Comparison of ENCODE assay signal across 22 cellular contexts in the genomic region with DNA sequence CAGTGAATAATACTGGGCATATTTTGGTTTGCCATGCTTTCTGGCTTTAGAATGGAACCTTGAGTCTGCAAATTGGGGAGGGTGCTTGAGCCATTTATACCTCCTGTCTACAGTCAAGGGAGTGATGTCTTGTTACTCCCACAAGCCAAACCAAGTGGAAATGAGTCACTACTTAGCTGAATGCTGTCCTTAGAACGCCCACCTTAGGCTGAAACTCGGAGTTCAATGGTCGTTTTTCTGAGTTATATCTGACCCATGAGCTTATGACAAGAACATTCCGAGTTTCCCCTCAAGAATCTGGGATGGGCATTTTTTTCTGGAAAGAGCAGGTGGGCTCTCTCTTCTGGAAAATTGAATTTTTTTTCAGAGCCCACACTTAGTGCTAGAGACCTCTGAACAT. TPM values are rescaled to one million over a fixed set of nuclear protein-coding genes. Genes with fewer than 3 reads are reported as not detected.
DNase-seq lines count a peak whose midpoint lies in the region; ATAC-seq, FAIRE-seq and TF ChIP-seq lines count a peak whose summit lies in the region.
"Had no signal": no experiment of that assay in that cellular context is flagged by ENCODE, and none has a peak within 500 bp of the region (broad histone marks: within the 10 kb centered on the region; RNA-seq: fewer than 3 reads in every experiment).

No MANE protein-coding gene starts in this region.

- no peak overlapping the region for H4K5ac ChIP-seq in IMR-90 (ENCODE audit: low read depth, low read length)

- CTCF ChIA-PET in IMR-90 (lab: Yijun Ruan, JAX): interaction anchor here (1.7 kb wide), 1 partner anchor 22 kb away, joined by 5 read pairs; no protein-coding TSS in a partner anchor

- dilution Hi-C loops in IMR-90 (cut with HindIII; ENCODE audit: low sequenced_read_pairs, unreplicated experiment): no loop called here

- ATAC-seq in stimulated activated naive CD8-positive, alpha-beta T cell treated with anti-CD3 and anti-CD28 coated beads, Interleukin-15, Interleukin-2, amounts not matched to agents 100 U/mL and 50 U/mL, for 24 hours: peak; percentile 51
- ATAC-seq in stimulated activated naive CD8-positive, alpha-beta T cell treated with anti-CD3 and anti-CD28 coated beads, Interleukin-15, amount 100 ng/mL, for 72 hours: no peak
- ATAC-seq in IMR-90 (ENCODE audit: low read depth) (no peak), GM21619 (IDR thresholded peaks at IDR 0.05; ENCODE audit: unreplicated experiment) (no peak)
- ATAC-seq in stimulated activated effector memory CD8-positive, alpha-beta T cell treated with anti-CD3 and anti-CD28 coated beads, Interleukin-12 subunit alpha, Interleukin-12 subunit beta, amount 100 ng/mL, for 72 hours: peak; percentile 49
- ATAC-seq: K562 had no signal

- H3K27ac ChIP-seq in IMR-90 (ENCODE audit: insufficient read depth, low read length) (no peak overlapping the region), astrocyte (ENCODE audit: low read depth, low read length) (no peak overlapping the region)

- no peak overlapping the region for H4K91ac ChIP-seq in IMR-90 (ENCODE audit: insufficient read depth, low read depth, low read length)

- no peak overlapping the region for H3K18ac ChIP-seq in IMR-90 (ENCODE audit: low read depth, low read length)

- H2AFZ ChIP-seq in IMR-90 (replicated peaks; ENCODE audit: low read length, poor library complexity): no peak overlapping the region
- no peak overlapping the region for H2AFZ ChIP-seq in astrocyte (ENCODE audit: low read depth, low read length)

- no peak overlapping the region for H2AK5ac ChIP-seq in IMR-90 (ENCODE audit: low read depth, low read length)

- H3K4ac ChIP-seq in IMR-90 (ENCODE audit: low read depth, low read length): no peak overlapping the region

- no peaks in the 10 kb centered on the region for H3K9me1 ChIP-seq in IMR-90 (ENCODE audit: insufficient read depth, low read length)

- H3K36me3 ChIP-seq in IMR-90 (ENCODE audit: control insufficient read depth, insufficient read depth, low read length): no peaks in the 10 kb centered on the region
- no peaks in the 10 kb centered on the region for H3K36me3 ChIP-seq in astrocyte (ENCODE audit: insufficient read depth, low read length)
- H3K36me3 ChIP-seq: BE2C had no signal

- H2BK15ac ChIP-seq in IMR-90 (ENCODE audit: low read depth, low read length): no peak overlapping the region

- TF ChIP-seq RAD21 in IMR-90 (IDR thresholded peaks at IDR 0.05; ENCODE audit: low read length): no peak

- H3K56ac ChIP-seq in IMR-90 (ENCODE audit: extremely low read depth, insufficient read depth, low read length): no peak overlapping the region

- H3K4me1 ChIP-seq in IMR-90 (ENCODE audit: control insufficient read depth, insufficient read depth, low read length): no peaks in the 10 kb centered on the region
- H3K4me1 ChIP-seq in astrocyte (ENCODE audit: insufficient read depth, low read length): no peaks in the 10 kb centered on the region
- H3K4me1 ChIP-seq: BE2C had no signal

- in situ Hi-C loops in IMR-90 (cut with MboI; ENCODE audit: low sequenced_read_pairs): no loop called here

- no peak overlapping the region for H3K4me3 Mint-ChIP-seq in stimulated activated naive CD8-positive, alpha-beta T cell treated with anti-CD3 and anti-CD28 coated beads, Interleukin-15, amount 100 ng/mL, for 72 hours
- H3K4me3 Mint-ChIP-seq in astrocyte (ENCODE audit: unreplicated experiment): no peak overlapping the region
- no peak overlapping the region for H3K4me3 Mint-ChIP-seq in stimulated activated effector memory CD8-positive, alpha-beta T cell treated with anti-CD3 and anti-CD28 coated beads, Interleukin-12 subunit alpha, Interleukin-12 subunit beta, amount 100 ng/mL, for 72 hours
- H3K4me3 Mint-ChIP-seq: CD4-positive, CD25-positive, alpha-beta regulatory T cell; H9 had no signal

- H3K9me3 ChIP-seq in IMR-90 (ENCODE audit: control insufficient read depth, insufficient read depth, low read length): no peaks in the 10 kb centered on the region
- no peaks in the 10 kb centered on the region for H3K9me3 ChIP-seq in astrocyte (ENCODE audit: insufficient read depth, low read depth, low read length)
- H3K9me3 ChIP-seq: BE2C, SK-N-SH had no signal

- intact Hi-C loops in IMR-90 (cut with micrococcal nuclease): no loop called here

- POLR2A ChIA-PET in IMR-90 (lab: Charles Lee; ENCODE audit: unreplicated experiment): no interaction called here

- no peak overlapping the region for H3K27ac Mint-ChIP-seq in stimulated activated naive CD8-positive, alpha-beta T cell treated with anti-CD3 and anti-CD28 coated beads, Interleukin-15, amount 100 ng/mL, for 72 hours
- no peak overlapping the region for H3K27ac Mint-ChIP-seq in astrocyte (ENCODE audit: unreplicated experiment)
- H3K27ac Mint-ChIP-seq in stimulated activated effector memory CD8-positive, alpha-beta T cell treated with anti-CD3 and anti-CD28 coated beads, Interleukin-12 subunit alpha, Interleukin-12 subunit beta, amount 100 ng/mL, for 72 hours: no peak overlapping the region
- H3K27ac Mint-ChIP-seq: CD4-positive, CD25-positive, alpha-beta regulatory T cell; H9 had no signal

- H3K27me3 Mint-ChIP-seq in stimulated activated naive CD8-positive, alpha-beta T cell treated with anti-CD3 and anti-CD28 coated beads, Interleukin-15, amount 100 ng/mL, for 72 hours: no peaks in the 10 kb centered on the region
- H3K27me3 Mint-ChIP-seq in astrocyte (ENCODE audit: low read depth, unreplicated experiment): no peaks in the 10 kb centered on the region
- H3K27me3 Mint-ChIP-seq: CD4-positive, CD25-positive, alpha-beta regulatory T cell had no signal

- H3K4me2 ChIP-seq in IMR-90 (ENCODE audit: low read depth, low read length) (no peak overlapping the region), astrocyte (ENCODE audit: low read length) (no peak overlapping the region)
- H3K4me2 ChIP-seq: SK-N-SH had no signal

- no peaks in the 10 kb centered on the region for H3K27me3 ChIP-seq in IMR-90 (ENCODE audit: control insufficient read depth, insufficient read depth, low read length)
- no peaks in the 10 kb centered on the region for H3K27me3 ChIP-seq in astrocyte (ENCODE audit: insufficient read depth, low read length)
- H3K27me3 ChIP-seq: BE2C had no signal

- peaks cover 15 to 21% of the 10 kb centered on the region in 2 donors for H3K9me3 Mint-ChIP-seq in stimulated activated naive CD8-positive, alpha-beta T cell treated with anti-CD3 and anti-CD28 coated beads, Interleukin-15, amount 100 ng/mL, for 72 hours
- peaks cover 6% of the 10 kb centered on the region for H3K9me3 Mint-ChIP-seq in astrocyte (ENCODE audit: unreplicated experiment)
- peaks cover 13% of the 10 kb centered on the region for H3K9me3 Mint-ChIP-seq in stimulated activated effector memory CD8-positive, alpha-beta T cell treated with anti-CD3 and anti-CD28 coated beads, Interleukin-12 subunit alpha, Interleukin-12 subunit beta, amount 100 ng/mL, for 72 hours

- no peak for DNase-seq in stimulated activated naive CD8-positive, alpha-beta T cell treated with anti-CD3 and anti-CD28 coated beads, Interleukin-15, Interleukin-2, amounts not matched to agents 100 U/mL and 50 U/mL, for 24 hours
- DNase-seq in stimulated activated naive CD8-positive, alpha-beta T cell treated with anti-CD3 and anti-CD28 coated beads, Interleukin-15, amount 100 ng/mL, for 72 hours: no peak
- DNase-seq in IMR-90 (peak; percentile 17), astrocyte (ENCODE audit: low read depth) (peak; percentile 39), midbrain (lab: John Stamatoyannopoulos, UW) (no peak), mucosa of gallbladder (ENCODE audit: low spot score) (no peak)
- no peak for DNase-seq in stimulated activated effector memory CD8-positive, alpha-beta T cell treated with anti-CD3 and anti-CD28 coated beads, Interleukin-12 subunit alpha, Interleukin-12 subunit beta, amount 100 ng/mL, for 72 hours (ENCODE audit: low spot score in 2 of 2)
- DNase-seq: BE2C; Caco-2; CD4-positive, CD25-positive, alpha-beta regulatory T cell; GF-D8; H9; NCI-H1105 treated with DMSO at 0.1 percent for 48 hours; NCI-H1694; NCI-H2081 treated with DMSO at 0.1 percent for 48 hours; NCI-H510A treated with DMSO at 0.1 percent for 48 hours; NCI-H774; OCI-M1; SHP77; SK-N-SH had no signal

- no peaks in the 10 kb centered on the region for H3K36me3 Mint-ChIP-seq in astrocyte (ENCODE audit: low read depth, unreplicated experiment)
- no peaks in the 10 kb centered on the region for H3K36me3 Mint-ChIP-seq in stimulated activated effector memory CD8-positive, alpha-beta T cell treated with anti-CD3 and anti-CD28 coated beads, Interleukin-12 subunit alpha, Interleukin-12 subunit beta, amount 100 ng/mL, for 72 hours
- H3K36me3 Mint-ChIP-seq: CD4-positive, CD25-positive, alpha-beta regulatory T cell had no signal

- no peak overlapping the region for H2BK20ac ChIP-seq in IMR-90 (ENCODE audit: low read depth, low read length)

- H4K20me1 ChIP-seq in IMR-90 (ENCODE audit: insufficient read depth, low read length) (no peaks in the 10 kb centered on the region), astrocyte (ENCODE audit: insufficient read depth, low read length) (no peaks in the 10 kb centered on the region)

- no peak overlapping the region for H2AK9ac ChIP-seq in IMR-90 (replicated peaks; ENCODE audit: low read depth, low read length, poor library complexity)

- FAIRE-seq in astrocyte (lab: Jason Lieb, UNC): peak; percentile 43
- FAIRE-seq: K562 had no signal

- H3K79me2 ChIP-seq in astrocyte (ENCODE audit: insufficient read depth, low read length): no peaks in the 10 kb centered on the region

- no peak for TF ChIP-seq POLR2A in IMR-90 (IDR thresholded peaks at IDR 0.05; ENCODE audit: low read depth, low read length)

- no peak overlapping the region for H2BK120ac ChIP-seq in IMR-90 (ENCODE audit: low read depth, low read length)

- H2BK5ac ChIP-seq in IMR-90 (ENCODE audit: low read depth, low read length, poor library complexity, severe bottlenecking): no peak overlapping the region

- H3K9ac ChIP-seq in IMR-90 (ENCODE audit: low read depth, low read length): no peak overlapping the region
- H3K9ac ChIP-seq in astrocyte (ENCODE audit: low read length): no peak overlapping the region
- H3K9ac ChIP-seq: SK-N-SH had no signal

- H3K4me3 ChIP-seq in IMR-90 (ENCODE audit: insufficient read depth, low read depth, low read length) (no peak overlapping the region), astrocyte (ENCODE audit: insufficient read depth, low read depth, low read length) (no peak overlapping the region)
- H3K4me3 ChIP-seq: K562 had no signal

- H3K4me1 Mint-ChIP-seq in stimulated activated naive CD8-positive, alpha-beta T cell treated with anti-CD3 and anti-CD28 coated beads, Interleukin-15, amount 100 ng/mL, for 72 hours: peaks cover 9% of the 10 kb centered on the region
- peaks cover 8% of the 10 kb centered on the region for H3K4me1 Mint-ChIP-seq in astrocyte (ENCODE audit: low read depth, unreplicated experiment)
- H3K4me1 Mint-ChIP-seq in stimulated activated effector memory CD8-positive, alpha-beta T cell treated with anti-CD3 and anti-CD28 coated beads, Interleukin-12 subunit alpha, Interleukin-12 subunit beta, amount 100 ng/mL, for 72 hours: peaks cover 6% of the 10 kb centered on the region
- H3K4me1 Mint-ChIP-seq: CD4-positive, CD25-positive, alpha-beta regulatory T cell; H9 had no signal

- H3K23ac ChIP-seq in IMR-90 (ENCODE audit: low read depth, low read length): no peak overlapping the region

- no peak overlapping the region for H4K8ac ChIP-seq in IMR-90 (ENCODE audit: low read depth in 2 of 2, low read length in 2 of 2)

- TF ChIP-seq CTCF in IMR-90 (conservative IDR thresholded peaks at IDR 0.05; ENCODE audit: low read depth, low read length) (no peak), astrocyte (IDR thresholded peaks at IDR 0.05; ENCODE audit: insufficient read depth, low read depth, low read length) (no peak)

- no CpG with 5 or more reads among the region's 4 CpGs for WGBS in IMR-90 (ENCODE audit: extremely low coverage in 2 of 2, insufficient read length in 1 of 2), 2 experiments

- no peaks in the 10 kb centered on the region for H3K79me1 ChIP-seq in IMR-90 (ENCODE audit: low read depth in 1 of 2, low read length in 2 of 2)

- H3K14ac ChIP-seq in IMR-90 (replicated peaks; ENCODE audit: low read depth, low read length): no peak overlapping the region

- BruUV-seq in IMR-90 (replicated peaks; lab: Mats Ljungman, UMichigan): no TSS peak

RNA-seq across cellular contexts. Expression of gene CLDN18, which starts 17.4 kb away (rescaled TPM):
- total RNA-seq in IMR-90 (2012; rRNA removed) (not detected in 2 replicates), astrocyte (not detected in 2 replicates), mucosa of gallbladder (6.7 TPM)
- not detected in 2 replicates for polyA plus RNA-seq in IMR-90 (2012; rRNA removed)
- polyA plus RNA-seq in IMR-90 (2012; cell fraction: cytosol; rRNA removed): not detected in 2 replicates
- not detected in 2 replicates for polyA plus RNA-seq in IMR-90 (2012; cell fraction: nucleus; rRNA removed; ENCODE audit: low replicate concordance)
- total RNA-seq: Caco-2; CD4-positive, CD25-positive, alpha-beta regulatory T cell; H9 had no signal
- polyA plus RNA-seq: CD4-positive, CD25-positive, alpha-beta regulatory T cell; K562; SK-N-SH had no signal

Comparison
In these comparisons a context has a peak if more than half of its experiments do, and no peak if none do; other contexts are left out.
1. ATAC-seq: peak in stimulated activated naive CD8-positive, alpha-beta T cell treated with anti-CD3 and anti-CD28 coated beads, Interleukin-15, Interleukin-2, amounts not matched to agents 100 U/mL and 50 U/mL, for 24 hours (single experiment) and stimulated activated effector memory CD8-positive, alpha-beta T cell treated with anti-CD3 and anti-CD28 coated beads, Interleukin-12 subunit alpha, Interleukin-12 subunit beta, amount 100 ng/mL, for 72 hours (single experiment); none in stimulated activated naive CD8-positive, alpha-beta T cell treated with anti-CD3 and anti-CD28 coated beads, Interleukin-15, amount 100 ng/mL, for 72 hours (single experiment), IMR-90 (single experiment) and GM21619 (single experiment).
2. DNase-seq: peak in IMR-90 (single experiment) and astrocyte (single experiment); none in stimulated activated naive CD8-positive, alpha-beta T cell treated with anti-CD3 and anti-CD28 coated beads, Interleukin-15, Interleukin-2, amounts not matched to agents 100 U/mL and 50 U/mL, for 24 hours (single experiment), stimulated activated naive CD8-positive, alpha-beta T cell treated with anti-CD3 and anti-CD28 coated beads, Interleukin-15, amount 100 ng/mL, for 72 hours (0 of 2), stimulated activated effector memory CD8-positive, alpha-beta T cell treated with anti-CD3 and anti-CD28 coated beads, Interleukin-12 subunit alpha, Interleukin-12 subunit beta, amount 100 ng/mL, for 72 hours (0 of 2), midbrain (single experiment) and mucosa of gallbladder (single experiment).